ENCODE assay signal across 11 cellular contexts in genomic region chrX:73577368-73577767, GRCh38. TPM values are rescaled to one million over a fixed set of nuclear protein-coding genes. Genes with fewer than 3 reads are reported as not detected.
DNase-seq lines count a peak whose midpoint lies in the region; ATAC-seq and TF ChIP-seq lines count a peak whose summit lies in the region.
"Had no signal": no experiment of that assay in that cellular context is flagged by ENCODE, and none has a peak within 500 bp of the region (broad histone marks: within the 10 kb centered on the region; RNA-seq: fewer than 3 reads in every experiment).

No MANE protein-coding gene starts in this region.

- H3K4me3 ChIP-seq in GM23338 (no peak overlapping the region), SJSA1 (no peak overlapping the region), fibroblast of the aortic adventitia (ENCODE audit: low read depth, low read length) (no peak overlapping the region), skeletal muscle cell (ENCODE audit: low read depth, low read length) (no peak overlapping the region), coronary artery (no peak overlapping the region)
- H3K4me3 ChIP-seq: pancreas had no signal

- H3K9me2 ChIP-seq in GM23338 (ENCODE audit: insufficient read depth): no peaks in the 10 kb centered on the region

- no peak for ATAC-seq in GM23338

- peaks cover 39% of the 10 kb centered on the region for H3K79me2 ChIP-seq in GM23338 (replicated peaks; ENCODE audit: insufficient read depth)

- peaks cover 13% of the 10 kb centered on the region for H3K9me3 Mint-ChIP-seq in GM23338
- peaks cover 0 to 9% (median 2%) of the 10 kb centered on the region in 7 donors for H3K9me3 Mint-ChIP-seq in CD14-positive monocyte

- no peak overlapping the region for H3K4me2 ChIP-seq in GM23338

- H3K9me3 ChIP-seq in SJSA1 (replicated peaks): no peaks in the 10 kb centered on the region
- H3K9me3 ChIP-seq: pancreas had no signal

- H3K27ac ChIP-seq in GM23338 (ENCODE audit: low read depth) (no peak overlapping the region), SJSA1 (peak overlapping the region; percentile 53), coronary artery (no peak overlapping the region)
- H3K27ac ChIP-seq: pancreas had no signal

- no peaks in the 10 kb centered on the region for H3F3A ChIP-seq in GM23338 (replicated peaks; ENCODE audit: low read depth)

- no peak overlapping the region for H2AFZ ChIP-seq in GM23338

- H3K36me3 Mint-ChIP-seq in GM23338 (ENCODE audit: low read depth) (peaks cover 21% of the 10 kb centered on the region), CD14-positive monocyte (no peaks in the 10 kb centered on the region)

- H4K20me1 ChIP-seq in GM23338 (replicated peaks; ENCODE audit: insufficient read depth): peaks cover 4% of the 10 kb centered on the region; the same call in 1 of the 2 replicates

- intact Hi-C loops in CD14-positive monocyte (cut with micrococcal nuclease): no loop called here

- DNase-seq in GM23338 (ENCODE audit: low spot score) (peak; percentile 55), SJSA1 (ENCODE audit: low read depth in 1 of 2, low spot score in 2 of 2) (peak; percentile 40 to 44), fibroblast of the aortic adventitia (ENCODE audit: low read depth) (peak; percentile 66), skeletal muscle cell (ENCODE audit: low read depth) (peak; percentile 17), coronary artery (ENCODE audit: low spot score) (no peak), CD14-positive monocyte (ENCODE audit: low spot score) (no peak), T-helper 2 cell (no peak)
- DNase-seq: activated CD4-positive, alpha-beta T cell treated with anti-CD3 and anti-CD28 coated beads, Interleukin-2, amount 50 U/mL, for 1 hour; NCI-H1092; pancreas; SHP77 had no signal

- H3K27me3 Mint-ChIP-seq in GM23338 (ENCODE audit: insufficient read depth, low read depth, poor library complexity) (no peaks in the 10 kb centered on the region), CD14-positive monocyte (ENCODE audit: low read depth in 3 of 3) (peaks cover 0 to 3% (median 0%) of the 10 kb centered on the region in 3 donors)

- peaks cover 20% of the 10 kb centered on the region; the same call in 2 of the 3 replicates for H3K4me1 Mint-ChIP-seq in GM23338
- peaks cover 2% of the 10 kb centered on the region for H3K4me1 Mint-ChIP-seq in CD14-positive monocyte

- H3K27ac Mint-ChIP-seq in GM23338 (no peak overlapping the region), CD14-positive monocyte (no peak overlapping the region)

- no peak overlapping the region for H3K4me3 Mint-ChIP-seq in GM23338
- H3K4me3 Mint-ChIP-seq in CD14-positive monocyte: no peak overlapping the region

- H3K36me3 ChIP-seq in GM23338 (ENCODE audit: insufficient read depth) (no peaks in the 10 kb centered on the region), SJSA1 (no peaks in the 10 kb centered on the region)
- H3K36me3 ChIP-seq: pancreas had no signal

- H3K4me1 ChIP-seq in GM23338 (ENCODE audit: insufficient read depth): peaks cover 21% of the 10 kb centered on the region
- peaks cover 6% of the 10 kb centered on the region; the same call in 1 of the 2 replicates for H3K4me1 ChIP-seq in SJSA1 (replicated peaks)
- H3K4me1 ChIP-seq: pancreas had no signal

- no peaks in the 10 kb centered on the region for H3K27me3 ChIP-seq in GM23338 (ENCODE audit: insufficient read depth)
- H3K27me3 ChIP-seq in SJSA1 (replicated peaks): no peaks in the 10 kb centered on the region

- TF ChIP-seq CTCF in GM23338 (conservative IDR thresholded peaks at IDR 0.05; ENCODE audit: low read depth in 2 of 2) (no peak), fibroblast of the aortic adventitia (IDR thresholded peaks at IDR 0.05; ENCODE audit: insufficient read depth, low read length) (no peak), coronary artery (IDR thresholded peaks at IDR 0.05) (no peak), CD14-positive monocyte (IDR thresholded peaks at IDR 0.05) (no peak)

TF ChIP-seq in GM23338, 12 proteins besides CTCF, POLR2A, EP300 and RAD21:
- TF ChIP-seq CREB1 (CRISPR knock-in tag; IDR thresholded peaks at IDR 0.05; ENCODE audit: low read depth): no peak
- TF ChIP-seq ZNF114 (CRISPR knock-in tag; IDR thresholded peaks at IDR 0.05): no peak
- TF ChIP-seq EZH2 (IDR thresholded peaks at IDR 0.05; ENCODE audit: low read depth, unreplicated experiment): no peak
- no peak for TF ChIP-seq POLR2AphosphoS5 (IDR thresholded peaks at IDR 0.05; ENCODE audit: low read depth)
- TF ChIP-seq STAT1 (IDR thresholded peaks at IDR 0.05; ENCODE audit: unreplicated experiment): no peak
- TF ChIP-seq EZH2phosphoT487 (IDR thresholded peaks at IDR 0.05; ENCODE audit: unreplicated experiment): no peak

RNA-seq across cellular contexts. Expression of gene CHIC1, which starts 14.4 kb away (rescaled TPM):
- 14.1 and 18.3 TPM in 2 replicates for total RNA-seq in GM23338 (2014; rRNA removed; shearing (Covaris generic))
- polyA plus RNA-seq in GM23338 (2016; fragmentation: Nextera tagmentation; extraction: Ambion mirVana): 4.3 and 6.2 TPM in 2 replicates
- 5.4 and 5.5 TPM in 2 replicates for total RNA-seq in SJSA1 (2014; rRNA removed; shearing (Covaris generic))
- total RNA-seq in fibroblast of the aortic adventitia (ENCODE audit: low replicate concordance): 17.5 and 17.7 TPM in 2 replicates
- under 1 TPM; 0.21 to 0.28 TPM for polyA plus RNA-seq in CD14-positive monocyte

Comparison
In these comparisons a context has a peak if more than half of its experiments do, and no peak if none do; other contexts are left out.
1. DNase-seq: peak in GM23338 (single experiment), SJSA1 (2 of 2), fibroblast of the aortic adventitia (single experiment) and skeletal muscle cell (single experiment); none in coronary artery (single experiment), CD14-positive monocyte (single experiment) and T-helper 2 cell (0 of 5).